ENCODE assay signal across 6 cellular contexts in genomic region chr1:33764149-33764548, GRCh38.
"Had no signal": no experiment of that assay in that cellular context is flagged by ENCODE, and none has a peak within 500 bp of the region (broad histone marks: within the 10 kb centered on the region; RNA-seq: fewer than 3 reads in every experiment).

No MANE protein-coding gene starts in this region.

- H3K9me3 Mint-ChIP-seq: GM23338, H9 had no signal

- H3K36me3 Mint-ChIP-seq: IgD-negative memory B cell had no signal

- DNase-seq: H9, HCEC 1CT had no signal

- H3K4me3 ChIP-seq: GM23338 had no signal

- H3K27ac Mint-ChIP-seq: GM23338 had no signal

- H3K4me1 Mint-ChIP-seq: GM23338, H9, IgD-negative memory B cell had no signal

- H3K4me3 Mint-ChIP-seq: GM23338, H9, IgD-negative memory B cell had no signal

- ATAC-seq: GM23338, HepG2 had no signal

- H3K27ac ChIP-seq: HL-60 had no signal
